Comparison of ENCODE assay signal across 10 cellular contexts in the genomic region with DNA sequence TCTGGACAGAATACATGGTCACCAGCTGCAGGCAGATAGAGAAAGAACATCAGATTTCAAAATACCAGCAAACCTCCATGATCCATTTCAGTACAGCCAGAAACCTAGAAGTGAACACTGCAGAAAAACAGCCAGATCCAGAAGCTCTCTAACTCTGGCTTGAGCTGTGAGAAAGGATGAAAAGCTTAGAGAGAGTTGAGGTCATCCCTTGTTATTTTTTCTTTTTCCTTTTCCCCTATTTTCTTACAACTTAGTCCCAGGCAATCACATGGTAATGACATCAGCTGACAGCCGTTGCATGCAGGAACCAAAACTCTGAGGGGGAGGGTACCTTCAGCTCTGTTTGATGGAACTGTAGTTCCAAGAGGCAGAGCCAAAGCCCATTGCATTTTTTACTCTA.
DNase-seq lines count a peak whose midpoint lies in the region; ATAC-seq and TF ChIP-seq lines count a peak whose summit lies in the region.
"Had no signal": no experiment of that assay in that cellular context is flagged by ENCODE, and none has a peak within 500 bp of the region (broad histone marks: within the 10 kb centered on the region; RNA-seq: fewer than 3 reads in every experiment).

No MANE protein-coding gene starts in this region.

- ATAC-seq in Right ventricle myocardium inferior (peak; percentile 72), left lobe of liver (peak; percentile 38), GM21447 (IDR thresholded peaks at IDR 0.05; ENCODE audit: unreplicated experiment) (no peak), GM18858 (IDR thresholded peaks at IDR 0.05; ENCODE audit: unreplicated experiment) (no peak)

- peak overlapping the region; percentile 21 for H3K4me3 Mint-ChIP-seq in chondrocyte (ENCODE audit: unreplicated experiment)

- no peaks in the 10 kb centered on the region for H3K9me3 Mint-ChIP-seq in chondrocyte (ENCODE audit: low read depth)

- DNase-seq in Right ventricle myocardium inferior (ENCODE audit: missing footprints) (no peak), cardiac septum (ENCODE audit: low spot score) (no peak), chondrocyte (ENCODE audit: low spot score) (no peak), left lobe of liver (ENCODE audit: low spot score) (no peak), NCI-H1694 (lab: John Stamatoyannopoulos, UW) (no peak), cerebellar nuclear complex (lab: John Stamatoyannopoulos, UW) (no peak)
- DNase-seq: activated CD4-positive, alpha-beta T cell treated with anti-CD3 and anti-CD28 coated beads for 4 hours; NCI-H1048 had no signal

- intact Hi-C loops in Right ventricle myocardium inferior (cut with DNase I) (no loop called here), cardiac septum (cut with DNase I) (no loop called here)

- no peak for TF ChIP-seq CTCF in chondrocyte (IDR thresholded peaks at IDR 0.05)

- peak overlapping the region; percentile 90 for H3K27ac Mint-ChIP-seq in chondrocyte (ENCODE audit: unreplicated experiment)

- H3K27me3 Mint-ChIP-seq in chondrocyte (ENCODE audit: low read depth): no peaks in the 10 kb centered on the region

- peaks cover 31% of the 10 kb centered on the region for H3K4me1 Mint-ChIP-seq in chondrocyte (ENCODE audit: low read depth)

- no peaks in the 10 kb centered on the region for H3K36me3 Mint-ChIP-seq in chondrocyte (ENCODE audit: low read depth)

Comparison
In these comparisons a context has a peak if more than half of its experiments do, and no peak if none do; other contexts are left out.
1. ATAC-seq: peak in Right ventricle myocardium inferior (single experiment) and left lobe of liver (single experiment); none in GM21447 (single experiment) and GM18858 (single experiment).